1 cellular context compared by ENCODE assay signal in the genomic region with DNA sequence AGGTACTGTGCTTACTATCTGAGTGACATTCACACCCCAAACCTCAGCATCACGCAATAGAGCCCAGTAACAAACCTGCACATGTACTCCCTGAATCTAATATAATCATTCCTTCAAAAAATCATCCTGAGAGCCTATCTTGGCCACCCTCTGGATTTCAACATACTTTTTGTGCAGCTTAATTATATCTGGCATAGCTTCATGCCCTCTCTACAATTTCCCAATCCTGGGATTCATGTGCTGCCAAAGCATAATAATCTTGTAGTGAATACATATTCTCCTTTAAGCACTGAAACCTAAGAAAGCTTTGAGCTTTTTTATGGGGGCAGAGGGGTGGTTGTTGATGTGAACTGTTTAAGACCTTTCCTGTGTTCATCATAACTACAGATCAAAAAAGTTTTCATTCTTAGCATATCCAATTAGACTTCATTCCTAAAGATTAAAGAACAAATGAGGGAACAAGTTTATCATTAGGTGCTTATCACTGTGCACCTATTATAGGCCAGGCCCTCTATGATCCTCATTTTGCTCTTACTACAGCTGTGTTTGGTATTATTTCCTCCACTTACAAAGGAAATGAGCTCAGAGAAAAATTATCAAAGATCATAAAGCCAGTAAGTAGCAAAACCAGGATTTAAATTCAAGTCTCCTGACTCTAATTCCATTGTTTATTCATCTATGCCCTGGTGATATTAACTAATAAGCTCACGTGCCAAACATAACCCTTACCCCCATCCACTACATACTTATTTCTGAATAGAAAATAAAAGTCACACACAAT.
TF ChIP-seq lines count a peak whose summit lies in the region.

No MANE protein-coding gene starts in this region.

TF ChIP-seq in GM23338, 12 proteins besides CTCF, POLR2A, EP300 and RAD21 (continued from another document):
- TF ChIP-seq, protein P1, sequence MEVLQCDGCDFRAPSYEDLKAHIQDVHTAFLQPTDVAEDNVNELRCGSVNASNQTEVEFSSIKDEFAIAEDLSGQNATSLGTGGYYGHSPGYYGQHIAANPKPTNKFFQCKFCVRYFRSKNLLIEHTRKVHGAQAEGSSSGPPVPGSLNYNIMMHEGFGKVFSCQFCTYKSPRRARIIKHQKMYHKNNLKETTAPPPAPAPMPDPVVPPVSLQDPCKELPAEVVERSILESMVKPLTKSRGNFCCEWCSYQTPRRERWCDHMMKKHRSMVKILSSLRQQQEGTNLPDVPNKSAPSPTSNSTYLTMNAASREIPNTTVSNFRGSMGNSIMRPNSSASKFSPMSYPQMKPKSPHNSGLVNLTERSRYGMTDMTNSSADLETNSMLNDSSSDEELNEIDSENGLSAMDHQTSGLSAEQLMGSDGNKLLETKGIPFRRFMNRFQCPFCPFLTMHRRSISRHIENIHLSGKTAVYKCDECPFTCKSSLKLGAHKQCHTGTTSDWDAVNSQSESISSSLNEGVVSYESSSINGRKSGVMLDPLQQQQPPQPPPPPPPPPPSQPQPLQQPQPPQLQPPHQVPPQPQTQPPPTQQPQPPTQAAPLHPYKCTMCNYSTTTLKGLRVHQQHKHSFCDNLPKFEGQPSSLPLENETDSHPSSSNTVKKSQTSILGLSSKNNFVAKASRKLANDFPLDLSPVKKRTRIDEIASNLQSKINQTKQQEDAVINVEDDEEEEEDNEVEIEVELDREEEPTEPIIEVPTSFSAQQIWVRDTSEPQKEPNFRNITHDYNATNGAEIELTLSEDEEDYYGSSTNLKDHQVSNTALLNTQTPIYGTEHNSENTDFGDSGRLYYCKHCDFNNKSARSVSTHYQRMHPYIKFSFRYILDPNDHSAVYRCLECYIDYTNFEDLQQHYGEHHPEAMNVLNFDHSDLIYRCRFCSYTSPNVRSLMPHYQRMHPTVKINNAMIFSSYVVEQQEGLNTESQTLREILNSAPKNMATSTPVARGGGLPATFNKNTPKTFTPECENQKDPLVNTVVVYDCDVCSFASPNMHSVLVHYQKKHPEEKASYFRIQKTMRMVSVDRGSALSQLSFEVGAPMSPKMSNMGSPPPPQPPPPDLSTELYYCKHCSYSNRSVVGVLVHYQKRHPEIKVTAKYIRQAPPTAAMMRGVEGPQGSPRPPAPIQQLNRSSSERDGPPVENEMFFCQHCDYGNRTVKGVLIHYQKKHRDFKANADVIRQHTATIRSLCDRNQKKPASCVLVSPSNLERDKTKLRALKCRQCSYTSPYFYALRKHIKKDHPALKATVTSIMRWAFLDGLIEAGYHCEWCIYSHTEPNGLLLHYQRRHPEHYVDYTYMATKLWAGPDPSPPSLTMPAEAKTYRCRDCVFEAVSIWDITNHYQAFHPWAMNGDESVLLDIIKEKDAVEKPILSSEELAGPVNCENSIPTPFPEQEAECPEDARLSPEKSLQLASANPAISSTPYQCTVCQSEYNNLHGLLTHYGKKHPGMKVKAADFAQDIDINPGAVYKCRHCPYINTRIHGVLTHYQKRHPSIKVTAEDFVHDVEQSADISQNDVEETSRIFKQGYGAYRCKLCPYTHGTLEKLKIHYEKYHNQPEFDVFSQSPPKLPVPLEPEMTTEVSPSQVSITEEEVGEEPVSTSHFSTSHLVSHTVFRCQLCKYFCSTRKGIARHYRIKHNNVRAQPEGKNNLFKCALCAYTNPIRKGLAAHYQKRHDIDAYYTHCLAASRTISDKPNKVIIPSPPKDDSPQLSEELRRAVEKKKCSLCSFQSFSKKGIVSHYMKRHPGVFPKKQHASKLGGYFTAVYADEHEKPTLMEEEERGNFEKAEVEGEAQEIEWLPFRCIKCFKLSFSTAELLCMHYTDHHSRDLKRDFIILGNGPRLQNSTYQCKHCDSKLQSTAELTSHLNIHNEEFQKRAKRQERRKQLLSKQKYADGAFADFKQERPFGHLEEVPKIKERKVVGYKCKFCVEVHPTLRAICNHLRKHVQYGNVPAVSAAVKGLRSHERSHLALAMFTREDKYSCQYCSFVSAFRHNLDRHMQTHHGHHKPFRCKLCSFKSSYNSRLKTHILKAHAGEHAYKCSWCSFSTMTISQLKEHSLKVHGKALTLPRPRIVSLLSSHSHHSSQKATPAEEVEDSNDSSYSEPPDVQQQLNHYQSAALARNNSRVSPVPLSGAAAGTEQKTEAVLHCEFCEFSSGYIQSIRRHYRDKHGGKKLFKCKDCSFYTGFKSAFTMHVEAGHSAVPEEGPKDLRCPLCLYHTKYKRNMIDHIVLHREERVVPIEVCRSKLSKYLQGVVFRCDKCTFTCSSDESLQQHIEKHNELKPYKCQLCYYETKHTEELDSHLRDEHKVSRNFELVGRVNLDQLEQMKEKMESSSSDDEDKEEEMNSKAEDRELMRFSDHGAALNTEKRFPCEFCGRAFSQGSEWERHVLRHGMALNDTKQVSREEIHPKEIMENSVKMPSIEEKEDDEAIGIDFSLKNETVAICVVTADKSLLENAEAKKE (CRISPR knock-in tag; IDR thresholded peaks at IDR 0.05) = no peak
- TF ChIP-seq CREB1 (CRISPR knock-in tag; IDR thresholded peaks at IDR 0.05; ENCODE audit: low read depth) = no peak
- no peak for TF ChIP-seq ZNF114 (CRISPR knock-in tag; IDR thresholded peaks at IDR 0.05)
